ENCODE assay signal across 11 cellular contexts in the genomic region with DNA sequence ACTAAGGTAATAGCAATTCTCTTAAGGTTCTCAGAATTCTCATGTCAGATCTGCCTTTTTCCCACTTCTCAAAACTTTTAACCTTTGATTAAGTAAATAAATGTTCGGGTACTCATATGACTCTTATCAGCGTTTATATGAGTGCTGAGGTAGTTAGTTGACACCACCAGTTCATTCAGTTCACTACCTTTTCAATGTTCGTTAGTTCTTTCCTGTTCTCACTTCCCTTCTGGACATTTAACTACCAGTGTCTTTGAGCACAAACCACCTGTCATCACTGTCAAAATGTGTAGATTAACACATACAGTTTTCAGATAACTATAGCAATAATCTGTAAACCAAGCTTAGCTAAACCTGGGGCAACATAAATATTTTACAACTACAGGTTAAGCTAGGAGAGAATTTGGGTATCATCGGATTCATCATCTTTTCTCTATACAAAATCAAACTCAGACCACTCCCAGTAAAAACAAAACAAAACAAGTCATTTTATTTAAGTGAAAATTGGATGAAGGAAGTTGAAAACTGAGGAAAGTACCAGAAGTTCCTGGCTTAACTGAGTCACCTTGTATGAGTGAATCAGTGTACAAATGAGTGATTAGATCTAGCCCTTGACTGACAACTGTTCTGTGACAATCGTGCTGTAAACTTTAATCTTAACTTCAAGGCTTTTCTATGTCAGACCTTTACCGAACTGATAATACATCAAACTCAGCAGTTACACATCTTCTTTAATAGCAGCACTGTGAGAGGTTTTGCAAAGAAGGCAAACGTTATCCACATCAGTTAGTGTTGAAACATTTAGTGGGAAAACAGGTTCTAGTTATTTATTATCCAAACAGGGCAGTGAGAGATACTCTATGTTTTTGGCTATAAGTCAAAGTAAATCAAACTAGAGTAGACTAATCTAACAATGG. TPM values are rescaled to one million over a fixed set of nuclear protein-coding genes. Genes with fewer than 3 reads are reported as not detected.
DNase-seq lines count a peak whose midpoint lies in the region; ATAC-seq and TF ChIP-seq lines count a peak whose summit lies in the region.
"Had no signal": no experiment of that assay in that cellular context is flagged by ENCODE, and none has a peak within 500 bp of the region (broad histone marks: within the 10 kb centered on the region; RNA-seq: fewer than 3 reads in every experiment).

No MANE protein-coding gene starts in this region.

- ATAC-seq in GM18861 (IDR thresholded peaks at IDR 0.05; ENCODE audit: unreplicated experiment) (peak; percentile 85), GM21723 (IDR thresholded peaks at IDR 0.05; ENCODE audit: unreplicated experiment) (peak; percentile 94), HG03521 (IDR thresholded peaks at IDR 0.05; ENCODE audit: unreplicated experiment) (peak; percentile 84), lung (ENCODE audit: insufficient read depth, low FRiP score) (peak; percentile 48)

- intact Hi-C loops in sigmoid colon (cut with DNase I): no loop called here

- H3K27ac ChIP-seq in lung (ENCODE audit: low read depth in 1 of 2, low read length in 1 of 2): no peak overlapping the region
- no peak overlapping the region for H3K27ac ChIP-seq in sigmoid colon
- H3K27ac ChIP-seq: esophagus muscularis mucosa had no signal

- DNase-seq in lung (ENCODE audit: low spot score): no peak
- no peak for DNase-seq in activated effector memory CD4-positive, alpha-beta T cell treated with anti-CD3 and anti-CD28 coated beads, Interleukin-2, amount 50 U/mL, for 16 hours
- DNase-seq in cerebellar cortex (ENCODE audit: low spot score): no peak
- no peak for DNase-seq in sigmoid colon
- no peak for DNase-seq in activated naive CD4-positive, alpha-beta T cell treated with Interleukin-2 at 50 U/mL for 16 hours
- DNase-seq: NCI-H82, thyroid gland had no signal

- no peak for TF ChIP-seq CTCF in lung (IDR thresholded peaks at IDR 0.05; ENCODE audit: control extremely low read depth, extremely low read depth)
- no peak for TF ChIP-seq CTCF in sigmoid colon (IDR thresholded peaks at IDR 0.05)

- WGBS in lung, 2 donors: 33 to 58% methylated on average over 7 of the region's 7 CpGs
- WGBS in sigmoid colon, 2 donors: 13 to 40% methylated on average over 7 of the region's 7 CpGs

- no peak for TF ChIP-seq POLR2A in sigmoid colon (IDR thresholded peaks at IDR 0.05)

- peaks cover 0 to 1% of the 10 kb centered on the region in 2 donors for H3K36me3 ChIP-seq in lung (ENCODE audit: control insufficient read depth in 2 of 2, insufficient read depth in 2 of 2, low read length in 2 of 2)
- H3K36me3 ChIP-seq in sigmoid colon: no peaks in the 10 kb centered on the region
- H3K36me3 ChIP-seq: esophagus muscularis mucosa, thyroid gland had no signal

- H3K9me3 ChIP-seq in lung (ENCODE audit: control insufficient read depth in 2 of 2, insufficient read depth in 1 of 2, low read length in 1 of 2): no peaks in the 10 kb centered on the region
- no peaks in the 10 kb centered on the region for H3K9me3 ChIP-seq in sigmoid colon
- H3K9me3 ChIP-seq: esophagus muscularis mucosa, thyroid gland had no signal

- no peak for TF ChIP-seq EP300 in sigmoid colon (IDR thresholded peaks at IDR 0.05)

- H3K4me3 ChIP-seq in lung (no peak overlapping the region), sigmoid colon (no peak overlapping the region)
- H3K4me3 ChIP-seq: esophagus muscularis mucosa, thyroid gland had no signal

- H3K27me3 ChIP-seq in lung (ENCODE audit: control insufficient read depth, insufficient read depth) (no peaks in the 10 kb centered on the region), sigmoid colon (no peaks in the 10 kb centered on the region)
- H3K27me3 ChIP-seq: thyroid gland had no signal

- H3K4me1 ChIP-seq in lung (ENCODE audit: control insufficient read depth in 2 of 2, insufficient read depth in 2 of 2, low read length in 2 of 2): peaks cover 2 to 3% of the 10 kb centered on the region in 2 donors
- H3K4me1 ChIP-seq in sigmoid colon: no peaks in the 10 kb centered on the region
- H3K4me1 ChIP-seq: esophagus muscularis mucosa had no signal

RNA-seq across cellular contexts. Expression of a gene that starts 41.9 kb away (rescaled TPM):
- 10 to 100 TPM; 22.8 to 55.0 TPM for total RNA-seq in lung
- polyA plus RNA-seq in lung: 1 to 10 TPM; 2.0 to 6.7 TPM
- not detected for total RNA-seq in sigmoid colon
- 1 to 10 TPM; 1.2 to 1.9 (median 1.8) TPM for polyA plus RNA-seq in sigmoid colon

Comparison
In these comparisons a context has a peak if more than half of its experiments do, and no peak if none do; other contexts are left out.
1. RNA of a gene that starts 41.9 kb away (total RNA-seq): 22.8 to 55.0 TPM in lung; not detected in sigmoid colon; every median in the first group is over 10 times any median in the second.
2. Peak in every context shown above with its lines, with median percentiles within 50 percentile points of each other: ATAC-seq.